In genomic region chr5:56412601-56413379, GRCh38 we compare ENCODE assay signal across 8 cellular contexts.
DNase-seq lines count a peak whose midpoint lies in the region; ATAC-seq and TF ChIP-seq lines count a peak whose summit lies in the region.

No MANE protein-coding gene starts in this region.

- H3K4me3 ChIP-seq in OCI-LY3 (ENCODE audit: low read length) (peak overlapping the region; percentile 70), left ventricle myocardium inferior (no peak overlapping the region), aorta (ENCODE audit: low read length in 2 of 2) (no peak overlapping the region)

- peaks cover 5% of the 10 kb centered on the region; the same call in 1 of the 2 replicates for H3K9me3 ChIP-seq in OCI-LY3 (ENCODE audit: insufficient read depth, low read length)
- no peaks in the 10 kb centered on the region for H3K9me3 ChIP-seq in left ventricle myocardium inferior (replicated peaks)
- no peaks in the 10 kb centered on the region for H3K9me3 ChIP-seq in aorta (ENCODE audit: control insufficient read depth, low read length)

- intact Hi-C loops in left ventricle myocardium inferior (cut with micrococcal nuclease) (no loop called here), aorta (cut with DNase I) (no loop called here)

- H3K36me3 ChIP-seq in OCI-LY3 (replicated peaks; ENCODE audit: low read depth, low read length) (peaks cover 7% of the 10 kb centered on the region), left ventricle myocardium inferior (no peaks in the 10 kb centered on the region), aorta (ENCODE audit: control insufficient read depth in 1 of 2, insufficient read depth in 2 of 2, low read length in 1 of 2) (no peaks in the 10 kb centered on the region)

- H2AFZ ChIP-seq in OCI-LY3 (ENCODE audit: low read depth, low read length) = no peak overlapping the region

- H3K4me1 ChIP-seq in OCI-LY3 (ENCODE audit: low read length) = peaks cover 50% of the 10 kb centered on the region
- H3K4me1 ChIP-seq in left ventricle myocardium inferior = peaks cover 47% of the 10 kb centered on the region
- peaks cover 4 to 8% of the 10 kb centered on the region in 2 donors for H3K4me1 ChIP-seq in aorta (ENCODE audit: control insufficient read depth in 1 of 2, insufficient read depth in 2 of 2, low read length in 2 of 2)

- in situ Hi-C loops in GM18951 (cut with MboI; ENCODE audit: low sequenced_read_pairs, unreplicated experiment) = no loop called here

- WGBS in aorta, 2 donors = 24 to 33% methylated on average over 9 of the region's 9 CpGs

- no peaks in the 10 kb centered on the region for H4K20me1 ChIP-seq in OCI-LY3 (ENCODE audit: insufficient read depth, low read length)

- H3K79me2 ChIP-seq in OCI-LY3 (ENCODE audit: low read length) = no peaks in the 10 kb centered on the region

- TF ChIP-seq CTCF in OCI-LY3 (IDR thresholded peaks at IDR 0.05; ENCODE audit: low read depth, low read length) = no peak
- TF ChIP-seq CTCF in left ventricle myocardium inferior (IDR thresholded peaks at IDR 0.05; ENCODE audit: borderline replicate concordance) = no peak

- peak; percentile 26 for TF ChIP-seq POLR2A in GM18951 (IDR thresholded peaks at IDR 0.05; ENCODE audit: extremely low read depth, insufficient read depth, insufficient read length)

- ATAC-seq in HG02884 (IDR thresholded peaks at IDR 0.05; ENCODE audit: unreplicated experiment) = peak; percentile 87
- no peak for ATAC-seq in aorta (ENCODE audit: low FRiP score)

- H3K27ac ChIP-seq in OCI-LY3 (ENCODE audit: low read length) (peak overlapping the region; percentile 87), left ventricle myocardium inferior (replicated peaks) (peak overlapping the region; percentile 16), aorta (ENCODE audit: low read depth in 1 of 2, low read length in 2 of 2) (no peak overlapping the region)

- H3K27me3 ChIP-seq in OCI-LY3 (ENCODE audit: low read depth, low read length) = no peaks in the 10 kb centered on the region
- no peaks in the 10 kb centered on the region for H3K27me3 ChIP-seq in left ventricle myocardium inferior (ENCODE audit: low read depth)
- no peaks in the 10 kb centered on the region for H3K27me3 ChIP-seq in aorta (ENCODE audit: control insufficient read depth in 1 of 2, insufficient read depth in 2 of 2, low read length in 1 of 2)

- DNase-seq in left ventricle myocardium inferior = peak; percentile 42
- peak; percentile 70 to 89 for DNase-seq in aorta
- no peak for DNase-seq in stimulated activated CD4-positive, alpha-beta T cell treated with anti-CD3 and anti-CD28 coated beads, Interleukin-12 subunit alpha, Interleukin-12 subunit beta, amount 100 ng/mL, for 4 hours
- no peak for DNase-seq in NCI-H1105 treated with DMSO at 0.1 percent for 48 hours (lab: John Stamatoyannopoulos, UW)
- DNase-seq in hepatic stellate cell (ENCODE audit: low spot score) = no peak

- H3K4me2 ChIP-seq in OCI-LY3 (ENCODE audit: low read length) = peak overlapping the region; percentile 79

- peak overlapping the region; percentile 52 for H3K9ac ChIP-seq in OCI-LY3 (ENCODE audit: low read length)

Comparison
In these comparisons a context has a peak if more than half of its experiments do, and no peak if none do; other contexts are left out.
1. H3K27ac ChIP-seq: peak in OCI-LY3 (single experiment) and left ventricle myocardium inferior (single experiment); none in aorta (0 of 2).
2. DNase-seq: peak in left ventricle myocardium inferior (single experiment) and aorta (2 of 2); none in stimulated activated CD4-positive, alpha-beta T cell treated with anti-CD3 and anti-CD28 coated beads, Interleukin-12 subunit alpha, Interleukin-12 subunit beta, amount 100 ng/mL, for 4 hours (single experiment), NCI-H1105 treated with DMSO at 0.1 percent for 48 hours (single experiment) and hepatic stellate cell (single experiment).